1 cellular context compared by ENCODE assay signal in genomic region chr9:114504341-114505186, GRCh38.
A peak's percentile ranks its signal among the peaks of the same experiment; 100 is the strongest.
TF ChIP-seq lines count a peak whose summit lies in the region.

No MANE protein-coding gene starts in this region.

TF ChIP-seq in K562, 482 proteins besides CTCF, POLR2A, EP300 and RAD21 (continued from another document and continues in another):
- TF ChIP-seq ELK3 (CRISPR knock-in tag; IDR thresholded peaks at IDR 0.05): no peak
- no peak for TF ChIP-seq PCBP2 (IDR thresholded peaks at IDR 0.05; ENCODE audit: low read depth, low read length, poor library complexity, severe bottlenecking)
- TF ChIP-seq SRSF3 (IDR thresholded peaks at IDR 0.05; ENCODE audit: insufficient read depth, low read length): no peak
- TF ChIP-seq ZNF146 (CRISPR knock-in tag; IDR thresholded peaks at IDR 0.05; ENCODE audit: unreplicated experiment): no peak
- no peak for TF ChIP-seq RBM22 (IDR thresholded peaks at IDR 0.05; ENCODE audit: low read depth, low read length, poor library complexity, severe bottlenecking)
- TF ChIP-seq MTA1 (IDR thresholded peaks at IDR 0.05; ENCODE audit: borderline replicate concordance): no peak
- peak; percentile 83; the same call in 1 of the 2 replicates for TF ChIP-seq ATF6 (CRISPR knock-in tag; IDR thresholded peaks at IDR 0.05)
- no peak for TF ChIP-seq ZNF121 (CRISPR knock-in tag; conservative IDR thresholded peaks at IDR 0.05)
- TF ChIP-seq ZNF77 (CRISPR knock-in tag; IDR thresholded peaks at IDR 0.05): no peak
- TF ChIP-seq BDP1 (IDR thresholded peaks at IDR 0.05; ENCODE audit: insufficient read depth, insufficient read length): no peak
- TF ChIP-seq KLF10 (CRISPR knock-in tag; IDR thresholded peaks at IDR 0.05): no peak
- no peak for TF ChIP-seq BRF2 (IDR thresholded peaks at IDR 0.05; ENCODE audit: borderline replicate concordance, insufficient read depth, insufficient read length)
- TF ChIP-seq ZNF592 (IDR thresholded peaks at IDR 0.05): peak; percentile 94
- TF ChIP-seq SMARCA5 (IDR thresholded peaks at IDR 0.05): no peak
- no peak for TF ChIP-seq U2AF2 (optimal IDR thresholded peaks at IDR 0.05; ENCODE audit: low read depth, low read length)
- no peak for TF ChIP-seq PRDM10 (IDR thresholded peaks at IDR 0.05; ENCODE audit: partially characterized antibody)
- no peak for TF ChIP-seq HMG20B (CRISPR knock-in tag; IDR thresholded peaks at IDR 0.05)
- no peak for TF ChIP-seq MLX (CRISPR knock-in tag; conservative IDR thresholded peaks at IDR 0.05)
- TF ChIP-seq RUNX1 (IDR thresholded peaks at IDR 0.05; ENCODE audit: low read depth): no peak
- TF ChIP-seq FOXP4 (CRISPR knock-in tag; IDR thresholded peaks at IDR 0.05; ENCODE audit: borderline replicate concordance): peak; percentile 94; the same call in 1 of the 2 replicates
- no peak; a peak in 1 of 4 replicates for TF ChIP-seq ETV6 (IDR thresholded peaks at IDR 0.05; ENCODE audit: borderline replicate concordance in 1 of 2, low read depth in 2 of 2, low read length in 1 of 2)
- peak; percentile 91; the same call in 1 of the 2 replicates for TF ChIP-seq ETV6 (CRISPR knock-in tag; IDR thresholded peaks at IDR 0.05; ENCODE audit: borderline replicate concordance)
- TF ChIP-seq ETS1 (conservative IDR thresholded peaks at IDR 0.05; ENCODE audit: control insufficient read depth, low read depth, low read length): peak; percentile 49; the same call in 1 of the 2 replicates
- TF ChIP-seq BCLAF1 (IDR thresholded peaks at IDR 0.05; ENCODE audit: borderline replicate concordance in 1 of 2, control insufficient read depth in 1 of 2, low read depth in 2 of 2, low read length in 1 of 2): no peak
- no peak for TF ChIP-seq BACH1 (tag; IDR thresholded peaks at IDR 0.05)
- TF ChIP-seq ZNF239 (CRISPR knock-in tag; IDR thresholded peaks at IDR 0.05): no peak
- TF ChIP-seq ARID4B (CRISPR knock-in tag; IDR thresholded peaks at IDR 0.05): peak; percentile 96
- TF ChIP-seq SREBF1 (IDR thresholded peaks at IDR 0.05; ENCODE audit: borderline replicate concordance, low read depth, low read length): no peak
